In the genomic region with DNA sequence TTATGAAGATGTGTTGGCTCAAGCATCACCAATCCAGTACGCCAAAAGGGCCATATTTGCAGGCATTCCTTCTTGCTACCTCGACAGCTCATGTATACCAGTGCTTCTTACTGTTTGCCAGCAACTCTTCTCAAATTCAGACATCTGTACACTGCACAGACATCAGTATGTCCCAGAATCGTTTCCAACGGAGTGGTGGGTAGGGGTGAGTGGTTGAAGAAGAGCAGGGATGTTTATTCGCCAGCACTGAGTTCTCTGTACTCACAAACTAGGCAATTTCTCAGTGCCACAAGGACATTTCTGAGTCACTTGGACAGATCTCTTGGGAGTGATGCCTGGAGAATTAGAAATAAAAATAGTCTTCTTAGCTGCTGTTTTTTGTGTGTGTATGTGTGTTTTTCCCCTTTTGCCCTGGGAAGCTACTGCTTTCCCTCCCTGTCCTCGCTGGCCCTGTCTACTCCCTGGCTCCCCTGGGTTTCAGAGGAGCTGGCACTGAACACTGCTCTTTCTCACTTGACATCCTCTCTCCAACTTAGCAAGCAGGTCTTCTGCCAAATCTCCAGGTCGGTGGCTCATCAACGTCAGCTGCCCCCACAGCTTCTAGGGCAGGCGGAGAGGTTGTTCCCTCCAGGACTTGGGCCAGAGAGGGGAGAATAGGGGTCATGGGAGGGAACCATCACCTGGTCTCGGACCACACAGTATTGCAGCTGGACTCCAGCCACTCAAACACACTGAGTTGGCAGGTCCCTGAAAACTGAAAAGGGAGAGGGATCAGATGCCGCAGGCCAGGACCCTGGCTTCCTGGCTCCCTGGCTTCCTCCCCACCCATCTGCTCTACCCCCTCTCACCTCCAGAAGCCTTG, we compare ENCODE assay signal across 16 cellular contexts.
DNase-seq lines count a peak whose midpoint lies in the region; ATAC-seq and TF ChIP-seq lines count a peak whose summit lies in the region.
"Had no signal": no experiment of that assay in that cellular context is flagged by ENCODE, and none has a peak within 500 bp of the region (broad histone marks: within the 10 kb centered on the region; RNA-seq: fewer than 3 reads in every experiment).

No MANE protein-coding gene starts in this region.

- POLR2A ChIA-PET in CD8-positive, alpha-beta memory T cell (lab: Charles Lee): no interaction called here
- POLR2A ChIA-PET in naive thymus-derived CD4-positive, alpha-beta T cell (lab: Charles Lee): no interaction called here

- H3K4me3 ChIP-seq in fibroblast of mammary gland (ENCODE audit: control insufficient read depth, low read depth, low read length) (no peak overlapping the region), muscle layer of colon (ENCODE audit: low read depth in 1 of 2, low read length in 2 of 2) (peak overlapping the region in 1 of 2 donors; percentile 12)
- no peak overlapping the region for H3K4me3 ChIP-seq in CD8-positive, alpha-beta memory T cell (ENCODE audit: low read length)
- H3K4me3 ChIP-seq in naive thymus-derived CD4-positive, alpha-beta T cell (ENCODE audit: low read length): no peak overlapping the region
- H3K4me3 ChIP-seq: smooth muscle cell had no signal

- H3K4me3 Mint-ChIP-seq in CD8-positive, alpha-beta memory T cell: no peak overlapping the region
- H3K4me3 Mint-ChIP-seq in naive thymus-derived CD4-positive, alpha-beta T cell: no peak overlapping the region
- H3K4me3 Mint-ChIP-seq: activated T-cell treated with anti-CD3 and anti-CD28 coated beads, Interleukin-2, amount 50 U/mL, for 24 hours; memory B cell had no signal

- CTCF ChIA-PET in CD8-positive, alpha-beta memory T cell (lab: Charles Lee): no interaction called here
- CTCF ChIA-PET in naive thymus-derived CD4-positive, alpha-beta T cell (lab: Charles Lee): no interaction called here

- no peak for TF ChIP-seq CTCF in fibroblast of mammary gland (conservative IDR thresholded peaks at IDR 0.05; ENCODE audit: control insufficient read depth, insufficient read depth, low read depth, low read length)

- no peaks in the 10 kb centered on the region for H3K36me3 Mint-ChIP-seq in CD8-positive, alpha-beta memory T cell
- H3K36me3 Mint-ChIP-seq in naive thymus-derived CD4-positive, alpha-beta T cell: no peaks in the 10 kb centered on the region
- H3K36me3 Mint-ChIP-seq: memory B cell had no signal

- H3K36me3 ChIP-seq in muscle layer of colon (ENCODE audit: insufficient read depth, low read length): no peaks in the 10 kb centered on the region
- no peaks in the 10 kb centered on the region for H3K36me3 ChIP-seq in CD8-positive, alpha-beta memory T cell (ENCODE audit: insufficient read depth, low read length)
- H3K36me3 ChIP-seq in naive thymus-derived CD4-positive, alpha-beta T cell (ENCODE audit: control insufficient read depth in 2 of 3, insufficient read depth in 3 of 3, low read length in 3 of 3): no peaks in the 10 kb centered on the region

- H3K27me3 ChIP-seq in muscle layer of colon (ENCODE audit: control insufficient read depth in 1 of 2, insufficient read depth in 2 of 2, low read length in 2 of 2): no peaks in the 10 kb centered on the region
- H3K27me3 ChIP-seq in CD8-positive, alpha-beta memory T cell (ENCODE audit: insufficient read depth, low read length, poor library complexity, severe bottlenecking): no peaks in the 10 kb centered on the region
- no peaks in the 10 kb centered on the region for H3K27me3 ChIP-seq in naive thymus-derived CD4-positive, alpha-beta T cell (ENCODE audit: control insufficient read depth in 2 of 2, insufficient read depth in 2 of 2, low read length in 2 of 2)

- peak overlapping the region in 1 of 8 donors; percentile 36 for H3K27ac Mint-ChIP-seq in CD8-positive, alpha-beta memory T cell
- no peak overlapping the region for H3K27ac Mint-ChIP-seq in naive thymus-derived CD4-positive, alpha-beta T cell
- H3K27ac Mint-ChIP-seq: activated T-cell treated with anti-CD3 and anti-CD28 coated beads, Interleukin-2, amount 50 U/mL, for 24 hours; memory B cell had no signal

- peak; percentile 92 for DNase-seq in NCI-H446 treated with DMSO at 0.1 percent for 48 hours (lab: John Stamatoyannopoulos, UW)
- DNase-seq in fibroblast of mammary gland (ENCODE audit: low read depth): peak; percentile 20
- peak; percentile 36 for DNase-seq in superior temporal gyrus (ENCODE audit: extremely low spot score)
- no peak for DNase-seq in effector CD8-positive, alpha-beta T cell (lab: John Stamatoyannopoulos, UW)
- no peak for DNase-seq in CD8-positive, alpha-beta memory T cell
- no peak for DNase-seq in naive thymus-derived CD4-positive, alpha-beta T cell
- DNase-seq: activated CD4-positive, alpha-beta T cell treated with anti-CD3 and anti-CD28 coated beads, Interleukin-2, amount 50 U/mL, for 1 hour; activated T-cell treated with anti-CD3 and anti-CD28 coated beads, Interleukin-2, amount 50 U/mL, for 24 hours; NCI-H2107; NCI-H82; SK-N-SH had no signal

- H3K27me3 Mint-ChIP-seq in CD8-positive, alpha-beta memory T cell: peaks cover 15 to 51% of the 10 kb centered on the region in 2 donors
- H3K27me3 Mint-ChIP-seq in naive thymus-derived CD4-positive, alpha-beta T cell: peaks cover 28 to 40% (median 32%) of the 10 kb centered on the region in 5 donors

- ATAC-seq in naive thymus-derived CD4-positive, alpha-beta T cell: no peak
- ATAC-seq in GM19324 (IDR thresholded peaks at IDR 0.05; ENCODE audit: low FRiP score, unreplicated experiment): no peak
- ATAC-seq: Panc1 had no signal

- H3K4me1 Mint-ChIP-seq in CD8-positive, alpha-beta memory T cell: no peaks in the 10 kb centered on the region
- H3K4me1 Mint-ChIP-seq in naive thymus-derived CD4-positive, alpha-beta T cell: peaks cover 0 to 1% (median 0%) of the 10 kb centered on the region in 7 donors
- H3K4me1 Mint-ChIP-seq: memory B cell had no signal

- H3K9me3 Mint-ChIP-seq in CD8-positive, alpha-beta memory T cell: peaks cover 0 to 1% (median 0%) of the 10 kb centered on the region in 5 donors
- H3K9me3 Mint-ChIP-seq in naive thymus-derived CD4-positive, alpha-beta T cell: no peaks in the 10 kb centered on the region
- H3K9me3 Mint-ChIP-seq: activated T-cell treated with anti-CD3 and anti-CD28 coated beads, Interleukin-2, amount 50 U/mL, for 24 hours; memory B cell had no signal

- peaks cover 52% of the 10 kb centered on the region for H3K4me1 ChIP-seq in muscle layer of colon (ENCODE audit: insufficient read depth, low read length)
- no peaks in the 10 kb centered on the region for H3K4me1 ChIP-seq in CD8-positive, alpha-beta memory T cell (ENCODE audit: insufficient read depth, low read length)
- no peaks in the 10 kb centered on the region for H3K4me1 ChIP-seq in naive thymus-derived CD4-positive, alpha-beta T cell (ENCODE audit: control insufficient read depth in 2 of 2, insufficient read depth in 2 of 2, low read length in 2 of 2)

- H3K9ac ChIP-seq in muscle layer of colon (ENCODE audit: low read length): peak overlapping the region; percentile 10
- H3K9ac ChIP-seq: SK-N-SH had no signal

- peak overlapping the region; percentile 75 for H3K27ac ChIP-seq in muscle layer of colon (ENCODE audit: low read depth, low read length)
- H3K27ac ChIP-seq in CD8-positive, alpha-beta memory T cell (ENCODE audit: low read depth, low read length): no peak overlapping the region
- H3K27ac ChIP-seq in naive thymus-derived CD4-positive, alpha-beta T cell (ENCODE audit: low read depth, low read length): no peak overlapping the region

- no peaks in the 10 kb centered on the region for H3K9me3 ChIP-seq in muscle layer of colon (ENCODE audit: low read length)
- H3K9me3 ChIP-seq in CD8-positive, alpha-beta memory T cell (ENCODE audit: low read length): no peaks in the 10 kb centered on the region
- no peaks in the 10 kb centered on the region for H3K9me3 ChIP-seq in naive thymus-derived CD4-positive, alpha-beta T cell (ENCODE audit: control insufficient read depth in 2 of 3, low read length in 3 of 3)
- H3K9me3 ChIP-seq: SK-N-SH had no signal

- intact Hi-C loops in naive thymus-derived CD4-positive, alpha-beta T cell (cut with micrococcal nuclease): no loop called here

Comparison
In these comparisons a context has a peak if more than half of its experiments do, and no peak if none do; other contexts are left out.
1. DNase-seq: peak in NCI-H446 treated with DMSO at 0.1 percent for 48 hours (single experiment), fibroblast of mammary gland (single experiment) and superior temporal gyrus (single experiment); none in effector CD8-positive, alpha-beta T cell (single experiment), CD8-positive, alpha-beta memory T cell (0 of 5) and naive thymus-derived CD4-positive, alpha-beta T cell (0 of 9).